ENCODE assay signal across 17 cellular contexts in genomic region chr7:85014936-85015335, GRCh38.
A peak's percentile ranks its signal among the peaks of the same experiment; 100 is the strongest.
DNase-seq lines count a peak whose midpoint lies in the region; ATAC-seq and TF ChIP-seq lines count a peak whose summit lies in the region.
"Had no signal": no experiment of that assay in that cellular context is flagged by ENCODE, and none has a peak within 500 bp of the region (broad histone marks: within the 10 kb centered on the region; RNA-seq: fewer than 3 reads in every experiment).

No MANE protein-coding gene starts in this region.

- H3K27me3 Mint-ChIP-seq in nephron progenitor cell (ENCODE audit: low read depth, poor library complexity) (no peaks in the 10 kb centered on the region), Calu3 (ENCODE audit: unreplicated experiment) (no peaks in the 10 kb centered on the region)
- H3K27me3 Mint-ChIP-seq in activated T-cell treated with anti-CD3 and anti-CD28 coated beads, Interleukin-2, amount 50 U/mL, for 72 hours (ENCODE audit: low read depth): peaks cover 11% of the 10 kb centered on the region
- H3K27me3 Mint-ChIP-seq: activated CD4-positive, alpha-beta memory T cell treated with anti-CD3 and anti-CD28 coated beads, Interleukin-2, amount 10 ng/mL, durations not matched to agents 7 days and 5 days; activated naive CD8-positive, alpha-beta T cell treated with anti-CD3 and anti-CD28 coated beads, Interleukin-2, amount 50 U/mL, for 24 hours; stimulated activated naive B cell treated with anti-CD40 and anti-IgM and Interleukin-4, amounts not matched to agents 10 μg/mL and 1 μg/mL and 100 μg/mL, for 72 hours had no signal

- H3K9me3 ChIP-seq in MG63: no peaks in the 10 kb centered on the region
- H3K9me3 ChIP-seq: prostate gland, tibial artery had no signal

- peak; percentile 12 for DNase-seq in DMS53 (lab: John Stamatoyannopoulos, UW)
- no peak for DNase-seq in DMS53 treated with DMSO at 0.1 percent for 48 hours (lab: John Stamatoyannopoulos, UW; ENCODE audit: unreplicated experiment)
- DNase-seq in NAMALWA (ENCODE audit: low spot score): peak; percentile 35
- no peak for DNase-seq in nephron progenitor cell
- no peak for DNase-seq in activated T-cell treated with anti-CD3 and anti-CD28 coated beads, Interleukin-2, amount 50 U/mL, for 72 hours
- DNase-seq in MG63: no peak
- DNase-seq in Calu3: no peak
- DNase-seq: activated CD4-positive, alpha-beta memory T cell treated with anti-CD3 and anti-CD28 coated beads, Interleukin-2, amount 10 ng/mL, durations not matched to agents 7 days and 5 days; activated naive CD8-positive, alpha-beta T cell treated with anti-CD3 and anti-CD28 coated beads, Interleukin-2, amount 50 U/mL, for 24 hours; effector CD8-positive, alpha-beta T cell; naive thymus-derived CD8-positive, alpha-beta T cell; NK-92 treated with Interleukin-12 subunit alpha and Interleukin-12 subunit beta, amount 100 ng/mL, for 24 hours; stimulated activated naive B cell treated with anti-CD40 and anti-IgM and Interleukin-4, amounts not matched to agents 10 μg/mL and 1 μg/mL and 100 μg/mL, for 72 hours; tibial artery had no signal

- no peaks in the 10 kb centered on the region for H3K36me3 ChIP-seq in MG63
- H3K36me3 ChIP-seq: prostate gland, tibial artery had no signal

- H3K27ac Mint-ChIP-seq in nephron progenitor cell: no peak overlapping the region
- H3K27ac Mint-ChIP-seq in activated T-cell treated with anti-CD3 and anti-CD28 coated beads, Interleukin-2, amount 50 U/mL, for 72 hours: no peak overlapping the region
- H3K27ac Mint-ChIP-seq in Calu3 (ENCODE audit: unreplicated experiment): no peak overlapping the region
- H3K27ac Mint-ChIP-seq: activated CD4-positive, alpha-beta memory T cell treated with anti-CD3 and anti-CD28 coated beads, Interleukin-2, amount 10 ng/mL, durations not matched to agents 7 days and 5 days; activated naive CD8-positive, alpha-beta T cell treated with anti-CD3 and anti-CD28 coated beads, Interleukin-2, amount 50 U/mL, for 24 hours; naive thymus-derived CD8-positive, alpha-beta T cell; stimulated activated naive B cell treated with anti-CD40 and anti-IgM and Interleukin-4, amounts not matched to agents 10 μg/mL and 1 μg/mL and 100 μg/mL, for 72 hours; T-helper 1 cell treated with Interleukin-12 subunit alpha and Interleukin-12 subunit beta and Interleukin-4 antibody, amounts not matched to agents 30 μg/mL and 1 μg/mL, for 36 hours had no signal

- intact Hi-C loops in Calu3 (cut with micrococcal nuclease; ENCODE audit: unreplicated experiment): no loop called here

- H3K4me1 Mint-ChIP-seq in nephron progenitor cell (peaks cover 13% of the 10 kb centered on the region), Calu3 (ENCODE audit: low read depth, unreplicated experiment) (no peaks in the 10 kb centered on the region)
- no peaks in the 10 kb centered on the region for H3K4me1 Mint-ChIP-seq in activated T-cell treated with anti-CD3 and anti-CD28 coated beads, Interleukin-2, amount 50 U/mL, for 72 hours (ENCODE audit: low read depth)
- H3K4me1 Mint-ChIP-seq: activated CD4-positive, alpha-beta memory T cell treated with anti-CD3 and anti-CD28 coated beads, Interleukin-2, amount 10 ng/mL, durations not matched to agents 7 days and 5 days; activated naive CD8-positive, alpha-beta T cell treated with anti-CD3 and anti-CD28 coated beads, Interleukin-2, amount 50 U/mL, for 24 hours; naive thymus-derived CD8-positive, alpha-beta T cell; stimulated activated naive B cell treated with anti-CD40 and anti-IgM and Interleukin-4, amounts not matched to agents 10 μg/mL and 1 μg/mL and 100 μg/mL, for 72 hours had no signal

- CTCF ChIA-PET in Calu3 (lab: Charles Lee): no interaction called here

- ATAC-seq in SK-N-SH treated with all-trans-retinoic acid at 6 μM for 48 hours: 0 out of 3 replicates have a peak, but pooled peaks have one; percentile 24
- no peak for ATAC-seq in activated T-cell treated with anti-CD3 and anti-CD28 coated beads, Interleukin-2, amount 50 U/mL, for 72 hours (replicated peaks in 1 of 2)
- ATAC-seq: activated naive CD8-positive, alpha-beta T cell treated with anti-CD3 and anti-CD28 coated beads, Interleukin-2, amount 50 U/mL, for 24 hours; naive thymus-derived CD8-positive, alpha-beta T cell; stimulated activated naive B cell treated with anti-CD40 and anti-IgM and Interleukin-4, amounts not matched to agents 10 μg/mL and 1 μg/mL and 100 μg/mL, for 72 hours had no signal

- no peak overlapping the region for H3K4me3 Mint-ChIP-seq in nephron progenitor cell
- no peak overlapping the region for H3K4me3 Mint-ChIP-seq in activated T-cell treated with anti-CD3 and anti-CD28 coated beads, Interleukin-2, amount 50 U/mL, for 72 hours
- no peak overlapping the region for H3K4me3 Mint-ChIP-seq in Calu3 (ENCODE audit: low read depth, unreplicated experiment)
- H3K4me3 Mint-ChIP-seq: activated CD4-positive, alpha-beta memory T cell treated with anti-CD3 and anti-CD28 coated beads, Interleukin-2, amount 10 ng/mL, durations not matched to agents 7 days and 5 days; activated naive CD8-positive, alpha-beta T cell treated with anti-CD3 and anti-CD28 coated beads, Interleukin-2, amount 50 U/mL, for 24 hours; naive thymus-derived CD8-positive, alpha-beta T cell; stimulated activated naive B cell treated with anti-CD40 and anti-IgM and Interleukin-4, amounts not matched to agents 10 μg/mL and 1 μg/mL and 100 μg/mL, for 72 hours; T-helper 1 cell treated with Interleukin-12 subunit alpha and Interleukin-12 subunit beta and Interleukin-4 antibody, amounts not matched to agents 30 μg/mL and 1 μg/mL, for 36 hours had no signal

- no peak overlapping the region for H3K4me3 ChIP-seq in MG63
- H3K4me3 ChIP-seq: prostate gland, tibial artery had no signal

- no TSS peak for BruUV-seq in Calu3 (replicated peaks; lab: Mats Ljungman, UMichigan)

- H3K27me3 ChIP-seq in MG63: no peaks in the 10 kb centered on the region
- H3K27me3 ChIP-seq: tibial artery had no signal

- peaks cover 35% of the 10 kb centered on the region for H3K36me3 Mint-ChIP-seq in nephron progenitor cell (ENCODE audit: low read depth)
- H3K36me3 Mint-ChIP-seq in activated T-cell treated with anti-CD3 and anti-CD28 coated beads, Interleukin-2, amount 50 U/mL, for 72 hours (ENCODE audit: insufficient read depth in 2 of 2): no peaks in the 10 kb centered on the region
- H3K36me3 Mint-ChIP-seq in Calu3 (ENCODE audit: insufficient read depth, unreplicated experiment): no peaks in the 10 kb centered on the region
- H3K36me3 Mint-ChIP-seq: naive thymus-derived CD8-positive, alpha-beta T cell; stimulated activated naive B cell treated with anti-CD40 and anti-IgM and Interleukin-4, amounts not matched to agents 10 μg/mL and 1 μg/mL and 100 μg/mL, for 72 hours had no signal

- TF ChIP-seq CTCF in nephron progenitor cell (IDR thresholded peaks at IDR 0.05) (peak; percentile 26), Calu3 (IDR thresholded peaks at IDR 0.05; ENCODE audit: unreplicated experiment) (no peak)

- H3K9me3 Mint-ChIP-seq in nephron progenitor cell (no peaks in the 10 kb centered on the region), Calu3 (ENCODE audit: low read depth, unreplicated experiment) (no peaks in the 10 kb centered on the region)
- H3K9me3 Mint-ChIP-seq in activated T-cell treated with anti-CD3 and anti-CD28 coated beads, Interleukin-2, amount 50 U/mL, for 72 hours: no peaks in the 10 kb centered on the region
- H3K9me3 Mint-ChIP-seq: activated CD4-positive, alpha-beta memory T cell treated with anti-CD3 and anti-CD28 coated beads, Interleukin-2, amount 10 ng/mL, durations not matched to agents 7 days and 5 days; activated naive CD8-positive, alpha-beta T cell treated with anti-CD3 and anti-CD28 coated beads, Interleukin-2, amount 50 U/mL, for 24 hours; naive thymus-derived CD8-positive, alpha-beta T cell; stimulated activated naive B cell treated with anti-CD40 and anti-IgM and Interleukin-4, amounts not matched to agents 10 μg/mL and 1 μg/mL and 100 μg/mL, for 72 hours; T-helper 1 cell treated with Interleukin-12 subunit alpha and Interleukin-12 subunit beta and Interleukin-4 antibody, amounts not matched to agents 30 μg/mL and 1 μg/mL, for 36 hours had no signal

TF ChIP-seq in SK-N-SH treated with all-trans-retinoic acid at 6 μM for 48 hours, 23 proteins besides CTCF, POLR2A, EP300 and RAD21 (continues in another document):
- TF ChIP-seq ZFP30 (CRISPR knock-in tag; IDR thresholded peaks at IDR 0.05) (no peak), ZFP3 (CRISPR knock-in tag; IDR thresholded peaks at IDR 0.05) (no peak), PATZ1 (CRISPR knock-in tag; IDR thresholded peaks at IDR 0.05; ENCODE audit: borderline replicate concordance) (no peak), ZC3H10 (CRISPR knock-in tag; IDR thresholded peaks at IDR 0.05) (no peak), POU6F1 (CRISPR knock-in tag; IDR thresholded peaks at IDR 0.05; ENCODE audit: borderline replicate concordance, low read depth) (no peak)

Comparison
In these comparisons a context has a peak if more than half of its experiments do, and no peak if none do; other contexts are left out.
1. DNase-seq: peak in DMS53 (single experiment) and NAMALWA (single experiment); none in DMS53 treated with DMSO at 0.1 percent for 48 hours (single experiment), nephron progenitor cell (single experiment), activated T-cell treated with anti-CD3 and anti-CD28 coated beads, Interleukin-2, amount 50 U/mL, for 72 hours (0 of 2), MG63 (single experiment) and Calu3 (single experiment).